Comparison of ENCODE assay signal across 8 cellular contexts in the genomic region with DNA sequence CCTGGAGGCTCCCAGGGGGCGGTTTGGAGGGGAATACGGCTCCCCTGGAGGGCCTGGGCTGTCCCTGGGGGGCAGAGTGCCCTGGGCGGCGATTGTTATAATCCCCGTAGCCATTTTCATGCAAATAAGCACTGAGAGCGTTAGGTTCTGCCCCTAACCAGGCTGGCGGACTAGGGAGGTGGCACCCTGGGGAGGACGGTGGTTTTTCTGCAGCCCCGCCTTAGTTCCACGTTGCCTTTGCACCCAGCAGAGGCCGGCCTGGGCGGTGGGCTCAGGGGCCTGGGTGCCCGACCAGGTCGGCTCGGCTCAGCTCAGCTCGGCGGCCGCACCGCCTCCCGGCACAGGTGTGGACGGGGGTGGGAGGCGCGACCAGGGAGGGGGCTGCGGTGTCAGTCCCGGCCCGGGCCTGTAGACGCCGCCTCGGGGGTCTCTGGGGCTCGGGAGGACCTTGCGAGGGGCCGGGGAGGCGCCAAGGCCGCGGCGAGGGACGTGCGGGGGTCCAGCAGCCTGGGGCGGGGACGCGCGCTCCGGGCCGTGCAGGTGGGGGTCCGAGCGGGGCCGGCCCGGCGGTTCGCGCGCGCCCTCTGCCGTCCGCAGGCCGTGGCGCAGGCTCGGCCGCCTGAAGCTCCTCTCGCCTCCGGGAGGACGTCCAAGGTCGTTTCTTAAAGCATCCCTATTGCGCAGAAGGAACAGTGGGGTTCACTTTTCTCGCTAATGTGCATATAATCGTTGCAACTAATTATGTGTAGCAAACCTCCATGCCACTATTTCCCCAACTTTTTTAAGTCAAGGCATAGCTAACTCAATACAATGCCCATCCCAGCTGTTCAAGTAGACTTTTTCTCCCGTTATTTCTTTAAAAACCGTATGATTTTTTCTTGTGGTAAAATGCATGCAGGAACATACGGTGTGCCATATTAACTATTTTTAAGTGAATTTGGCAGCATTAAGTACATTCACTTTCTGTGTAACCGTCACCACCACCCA. TPM values are rescaled to one million over a fixed set of nuclear protein-coding genes. Genes with fewer than 3 reads are reported as not detected.
DNase-seq lines count a peak whose midpoint lies in the region; ATAC-seq, FAIRE-seq and TF ChIP-seq lines count a peak whose summit lies in the region.

No MANE protein-coding gene starts in this region.

- H3K18ac ChIP-seq in mesendoderm (ENCODE audit: low read length), result no peak overlapping the region

- POLR2A ChIA-PET in K562 (lab: Yijun Ruan, JAX), result interaction anchor here (0.6 to 1.0 kb wide), 6 partner anchors 8 to 126 kb away, joined by 3 to 5 read pairs (median 4); no protein-coding TSS in a partner anchor

- CTCF ChIA-PET in K562 (lab: Yijun Ruan, JAX; ENCODE audit: low intra/inter-chr PET ratio), result interaction anchor here (0.6 to 2.3 kb wide), 8 partner anchors 20 to 372 kb away, joined by 3 to 19 read pairs (median 4); no protein-coding TSS in a partner anchor

- in situ Hi-C loops in K562 (cut with MboI), result no loop called here

- H2AFZ ChIP-seq in K562 (ENCODE audit: low read depth, low read length), result no peak overlapping the region

- H3K4me2 ChIP-seq in K562 (ENCODE audit: insufficient read depth, low read length) (no peak overlapping the region), mesendoderm (ENCODE audit: low read length) (no peak overlapping the region)

- H3K79me2 ChIP-seq in K562 (ENCODE audit: control insufficient read depth, insufficient read depth, low read length) (no peaks in the 10 kb centered on the region), mesendoderm (ENCODE audit: control insufficient read depth, insufficient read depth, low read length) (no peaks in the 10 kb centered on the region)

- no peak for TF ChIP-seq POLR2A in K562 (conservative IDR thresholded peaks at IDR 0.05)
- peak in 1 of 2 donors; percentile 43 for TF ChIP-seq POLR2A in sigmoid colon (IDR thresholded peaks at IDR 0.05)

- H3K4me1 ChIP-seq in K562 (replicated peaks in 1 of 2; ENCODE audit: control insufficient read depth in 2 of 2, insufficient read depth in 2 of 2, low read length in 2 of 2), result peaks cover 0 to 38% of the 10 kb centered on the region in 2 experiments; a peak in 3 of 5 replicates
- peaks cover 13% of the 10 kb centered on the region for H3K4me1 ChIP-seq in iPS DF 6.9 (ENCODE audit: control insufficient read depth, insufficient read depth, low read length)
- peaks cover 0 to 46% (median 44%) of the 10 kb centered on the region in 4 donors for H3K4me1 ChIP-seq in sigmoid colon
- H3K4me1 ChIP-seq in mesendoderm (ENCODE audit: control insufficient read depth, low read depth, low read length), result no peaks in the 10 kb centered on the region

- peak; percentile 83 for ATAC-seq in K562
- no peak for ATAC-seq in HG03196 (IDR thresholded peaks at IDR 0.05; ENCODE audit: unreplicated experiment)

- H3K27ac ChIP-seq in K562 (ENCODE audit: extremely low read depth, low read depth, low read length) (no peak overlapping the region), iPS DF 6.9 (ENCODE audit: low read length) (no peak overlapping the region), sigmoid colon (peak overlapping the region; percentile 77 to 87 (median 78)), mesendoderm (ENCODE audit: low read depth, low read length) (no peak overlapping the region)

- no peak overlapping the region for H2BK120ac ChIP-seq in mesendoderm (ENCODE audit: low read depth, low read length)

- TF ChIP-seq CTCF in GM06990 (IDR thresholded peaks at IDR 0.05; ENCODE audit: insufficient read depth, low read length, poor library complexity, severe bottlenecking) (peak; percentile 56), K562 (IDR thresholded peaks at IDR 0.05 in 2 of 3, conservative IDR thresholded peaks at IDR 0.05 in 1 of 3; ENCODE audit: insufficient read depth in 2 of 3, low read depth in 1 of 3, low read length in 3 of 3) (peak; percentile 66 to 87 (median 73)), sigmoid colon (IDR thresholded peaks at IDR 0.05) (peak in 2 of 4 experiments; percentile 20 to 85)

- no peaks in the 10 kb centered on the region for H3K36me3 ChIP-seq in GM06990 (ENCODE audit: control insufficient read depth, insufficient read depth, low read length)
- H3K36me3 ChIP-seq in K562 (ENCODE audit: control insufficient read depth, insufficient read depth, low read length), result no peaks in the 10 kb centered on the region
- H3K36me3 ChIP-seq in iPS DF 6.9 (ENCODE audit: control insufficient read depth, insufficient read depth, low read length), result no peaks in the 10 kb centered on the region
- H3K36me3 ChIP-seq in sigmoid colon, result no peaks in the 10 kb centered on the region
- no peaks in the 10 kb centered on the region for H3K36me3 ChIP-seq in mesendoderm (ENCODE audit: control insufficient read depth, insufficient read depth, low read length)

- WGBS in K562 (ENCODE audit: insufficient coverage, low coverage, missing lambda C conversion rate), result 3% methylated on average over 59 of the region's 70 CpGs
- WGBS in iPS DF 6.9 (ENCODE audit: insufficient coverage, insufficient read length), result no CpG with 5 or more reads among the region's 70 CpGs
- 1 to 3% methylated on average over 70 of the region's 70 CpGs for WGBS in sigmoid colon, 2 donors
- no CpG with 5 or more reads among the region's 70 CpGs for WGBS in mesendoderm (ENCODE audit: extremely low coverage, insufficient coverage, low lambda C conversion rate)

- TF ChIP-seq RAD21 in K562 (CRISPR knock-in tag; conservative IDR thresholded peaks at IDR 0.05 in 1 of 2, IDR thresholded peaks at IDR 0.05 in 1 of 2), result peak; percentile 35 to 88

- no peak overlapping the region for H4K5ac ChIP-seq in mesendoderm (ENCODE audit: low read length)

- intact Hi-C loops in K562 (cut with micrococcal nuclease), result loop anchor here (2.0 to 10.0 kb wide), 5 partner anchors 28 to 460 kb away; no protein-coding TSS in a partner anchor
- intact Hi-C loops in sigmoid colon (cut with DNase I), result loop anchor here (1.0 to 5.0 kb wide), 3 partner anchors 28 to 372 kb away; no protein-coding TSS in a partner anchor

- H2BK15ac ChIP-seq in mesendoderm (replicated peaks; ENCODE audit: low read depth), result no peak overlapping the region

- DNase-seq in GM06990 (ENCODE audit: extremely low read depth, insufficient read length) (peak; percentile 45), HuH-7 (ENCODE audit: low spot score) (peak; percentile 73), T-helper 2 cell (peak; percentile 41 to 58 (median 44)), K562 (ENCODE audit: extremely low read depth in 1 of 4, low spot score in 3 of 4) (peak; percentile 65 to 86 (median 80)), iPS DF 6.9 (ENCODE audit: low read depth, low spot score) (no peak), sigmoid colon (peak; percentile 85), mesendoderm (no peak)

- no TSS peak for BruUV-seq in K562 (replicated peaks; lab: Mats Ljungman, UMichigan)

- no peak overlapping the region for H3K4ac ChIP-seq in mesendoderm (ENCODE audit: low read depth, low read length)

- H3K4me3 ChIP-seq in GM06990 (replicated peaks; ENCODE audit: low read depth, low read length) (no peak overlapping the region; the same call in 1 of the 2 replicates), K562 (no peak overlapping the region), iPS DF 6.9 (ENCODE audit: low read length) (peak overlapping the region; percentile 30; the same call in 1 of the 2 replicates), sigmoid colon (peak overlapping the region in 3 of 4 donors; percentile 41 to 46 (median 42)), mesendoderm (ENCODE audit: low read length) (no peak overlapping the region)

- H4K8ac ChIP-seq in mesendoderm (ENCODE audit: low read depth, low read length), result no peak overlapping the region

- H3K9me3 ChIP-seq in K562 (replicated peaks; ENCODE audit: control insufficient read depth, insufficient read depth, low read depth, low read length), result peaks cover 7% of the 10 kb centered on the region; the same call in 1 of the 2 replicates
- H3K9me3 ChIP-seq in iPS DF 6.9 (ENCODE audit: control insufficient read depth, insufficient read depth, low read length), result no peaks in the 10 kb centered on the region
- no peaks in the 10 kb centered on the region for H3K9me3 ChIP-seq in sigmoid colon

- H3K79me1 ChIP-seq in mesendoderm (ENCODE audit: low read length), result no peaks in the 10 kb centered on the region

- H3K27me3 ChIP-seq in GM06990 (replicated peaks; ENCODE audit: control insufficient read depth, insufficient read depth, low read length), result peaks cover 4% of the 10 kb centered on the region; the same call in 1 of the 2 replicates
- peaks cover 0 to 24% of the 10 kb centered on the region in 2 experiments; a peak in 3 of 5 replicates for H3K27me3 ChIP-seq in K562 (ENCODE audit: control insufficient read depth in 2 of 2, insufficient read depth in 2 of 2, low read length in 2 of 2)
- H3K27me3 ChIP-seq in iPS DF 6.9 (ENCODE audit: control insufficient read depth, insufficient read depth, low read length), result peaks cover 17% of the 10 kb centered on the region
- H3K27me3 ChIP-seq in sigmoid colon, result no peaks in the 10 kb centered on the region
- peaks cover 16% of the 10 kb centered on the region for H3K27me3 ChIP-seq in mesendoderm (ENCODE audit: insufficient read depth, low read length, poor library complexity)

- no peak overlapping the region for H2AK5ac ChIP-seq in mesendoderm (ENCODE audit: low read length)

- H4K20me1 ChIP-seq in K562 (replicated peaks; ENCODE audit: control insufficient read depth, insufficient read depth, low read length), result peaks cover 9% of the 10 kb centered on the region; the same call in 1 of the 2 replicates

- H3K23ac ChIP-seq in mesendoderm (ENCODE audit: low read length), result no peak overlapping the region

- TF ChIP-seq EP300 in K562 (IDR thresholded peaks at IDR 0.05; ENCODE audit: low read length), result no peak
- TF ChIP-seq EP300 in sigmoid colon (IDR thresholded peaks at IDR 0.05), result no peak

- H3K56ac ChIP-seq in mesendoderm (ENCODE audit: low read length), result no peak overlapping the region

- peak overlapping the region in 1 of 2 experiments; percentile 78; a peak in 2 of 4 replicates for H3K9ac ChIP-seq in K562 (ENCODE audit: insufficient read depth in 1 of 2, low read depth in 2 of 2, low read length in 2 of 2)
- H3K9ac ChIP-seq in mesendoderm (ENCODE audit: low read length), result no peak overlapping the region

- peak; percentile 58 for FAIRE-seq in K562 (lab: Jason Lieb, UNC)

- no peak overlapping the region for H2BK5ac ChIP-seq in mesendoderm (ENCODE audit: low read length)

- no peaks in the 10 kb centered on the region for H3K9me1 ChIP-seq in K562 (ENCODE audit: control insufficient read depth, insufficient read depth, low read length)

RNA-seq across cellular contexts. Expression of a gene that starts 2.5 kb away (rescaled TPM):
- 2.6 and 6.2 TPM in 2 replicates for total RNA-seq in K562 (2011; cell fraction: chromatin; rRNA removed; ENCODE audit: low replicate concordance)
- total RNA-seq in K562 (2011; cell fraction: nucleolus; rRNA removed), result 1.4 and 3.5 TPM in 2 replicates
- total RNA-seq in K562 (2011; cell fraction: nucleoplasm; rRNA removed), result 2.0 and 5.0 TPM in 2 replicates
- total RNA-seq in K562 (2014; rRNA removed) (0.18 and 0.29 TPM in 2 replicates), K562 (2014; rRNA removed; fragmentation: Illumina TruSeq; extraction: Trizol) (0.22 and 0.33 TPM in 2 replicates), K562 (2015; rRNA removed; fragmentation: Illumina TruSeq; extraction: Trizol) (0.14 TPM in 1 of 2 replicates, not detected in the other), K562 (2021) (0.83 and 2.0 TPM in 2 replicates), sigmoid colon (1 to 10 TPM in 3 of 4 donors, under 1 TPM in 1; 0.66 to 4.4 (median 2.1) TPM)
- polyA plus RNA-seq in K562 (2011; rRNA removed) (2.0 and 4.4 TPM in 2 replicates), K562 (2014; fragmentation: Illumina TruSeq; extraction: Trizol) (0.86 and 1.7 TPM in 2 replicates), K562 (2014; fragmentation: Nextera tagmentation; extraction: Ambion mirVana) (not detected), K562 (2014; rRNA removed) (0.50 and 1.0 TPM in 2 replicates), sigmoid colon (10 to 100 TPM in 1 of 3 donors, 1 to 10 TPM in 2; 6.6 to 12.7 (median 7.0) TPM)
- 1.8 and 2.8 TPM in 2 replicates for polyA plus RNA-seq in K562 (2011; cell fraction: cytosol; rRNA removed)
- polyA plus RNA-seq in K562 (2011; cell fraction: nucleus; rRNA removed), result 3.9 and 5.9 TPM in 2 replicates
- polyA plus RNA-seq in K562 (2012), result 1.7 and 1.8 TPM in 2 replicates
- polyA minus RNA-seq in K562 (2011; rRNA and poly(A)+ RNA removed), result 0.81 and 1.4 TPM in 2 replicates
- polyA minus RNA-seq in K562 (2011; cell fraction: cytosol; rRNA and poly(A)+ RNA removed), result 2.7 and 4.1 TPM in 2 replicates
- polyA minus RNA-seq in K562 (2011; cell fraction: nucleus; rRNA and poly(A)+ RNA removed), result 0.78 and 1.1 TPM in 2 replicates
- 12.2 TPM for polyA plus RNA-seq in mesendoderm (2013, experiment 1 of 2)
- 11.3 TPM for polyA plus RNA-seq in mesendoderm (2013, experiment 2 of 2)

RNA-seq across cellular contexts. Expression of a gene that starts 10.5 kb away (rescaled TPM):
- total RNA-seq in K562 (2011; cell fraction: chromatin; rRNA removed; ENCODE audit: low replicate concordance), result not detected in 2 replicates
- total RNA-seq in K562 (2011; cell fraction: nucleolus; rRNA removed), result not detected in 2 replicates
- total RNA-seq in K562 (2011; cell fraction: nucleoplasm; rRNA removed), result not detected in 2 replicates
- not detected in 2 replicates for total RNA-seq in K562 (2014; rRNA removed)
- total RNA-seq in K562 (2014; rRNA removed; fragmentation: Illumina TruSeq; extraction: Trizol), result not detected in 2 replicates
- not detected in 2 replicates for total RNA-seq in K562 (2015; rRNA removed; fragmentation: Illumina TruSeq; extraction: Trizol)
- total RNA-seq in K562 (2021), result not detected in 2 replicates
- not detected in 2 replicates for polyA plus RNA-seq in K562 (2011; rRNA removed)
- not detected in 2 replicates for polyA plus RNA-seq in K562 (2011; cell fraction: cytosol; rRNA removed)
- polyA plus RNA-seq in K562 (2011; cell fraction: nucleus; rRNA removed), result not detected in 2 replicates
- polyA plus RNA-seq in K562 (2012), result not detected in 2 replicates
- not detected in 2 replicates for polyA plus RNA-seq in K562 (2014; fragmentation: Illumina TruSeq; extraction: Trizol)
- polyA plus RNA-seq in K562 (2014; fragmentation: Nextera tagmentation; extraction: Ambion mirVana), result not detected
- polyA plus RNA-seq in K562 (2014; rRNA removed), result not detected in 2 replicates
- polyA minus RNA-seq in K562 (2011; rRNA and poly(A)+ RNA removed), result not detected in 2 replicates
- not detected in 2 replicates for polyA minus RNA-seq in K562 (2011; cell fraction: cytosol; rRNA and poly(A)+ RNA removed)
- polyA minus RNA-seq in K562 (2011; cell fraction: nucleus; rRNA and poly(A)+ RNA removed), result not detected in 2 replicates
- not detected for total RNA-seq in sigmoid colon
- polyA plus RNA-seq in sigmoid colon, result not detected
- not detected for polyA plus RNA-seq in mesendoderm (2013, experiment 1 of 2)
- not detected for polyA plus RNA-seq in mesendoderm (2013, experiment 2 of 2)

RNA-seq across cellular contexts. Expression of a gene that starts 23.5 kb away (rescaled TPM):
- total RNA-seq in K562 (2011; cell fraction: chromatin; rRNA removed; ENCODE audit: low replicate concordance), result not detected in 2 replicates
- total RNA-seq in K562 (2011; cell fraction: nucleolus; rRNA removed), result not detected in 2 replicates
- total RNA-seq in K562 (2011; cell fraction: nucleoplasm; rRNA removed), result not detected in 2 replicates
- total RNA-seq in K562 (2014; rRNA removed) (not detected in 2 replicates), K562 (2014; rRNA removed; fragmentation: Illumina TruSeq; extraction: Trizol) (not detected in 2 replicates), K562 (2015; rRNA removed; fragmentation: Illumina TruSeq; extraction: Trizol) (not detected in 2 replicates), K562 (2021) (not detected in 2 replicates), sigmoid colon (not detected)
- polyA plus RNA-seq in K562 (2011; rRNA removed) (not detected in 2 replicates), K562 (2014; fragmentation: Illumina TruSeq; extraction: Trizol) (not detected in 2 replicates), K562 (2014; fragmentation: Nextera tagmentation; extraction: Ambion mirVana) (not detected), K562 (2014; rRNA removed) (not detected in 2 replicates), sigmoid colon (under 1 TPM in 1 of 3 donors, not detected in 2; 0.29 TPM)
- polyA plus RNA-seq in K562 (2011; cell fraction: cytosol; rRNA removed), result not detected in 2 replicates
- not detected in 2 replicates for polyA plus RNA-seq in K562 (2011; cell fraction: nucleus; rRNA removed)
- not detected in 2 replicates for polyA plus RNA-seq in K562 (2012)
- polyA minus RNA-seq in K562 (2011; rRNA and poly(A)+ RNA removed), result not detected in 2 replicates
- not detected in 2 replicates for polyA minus RNA-seq in K562 (2011; cell fraction: cytosol; rRNA and poly(A)+ RNA removed)
- not detected in 2 replicates for polyA minus RNA-seq in K562 (2011; cell fraction: nucleus; rRNA and poly(A)+ RNA removed)
- not detected for polyA plus RNA-seq in mesendoderm (2013, experiment 1 of 2)
- not detected for polyA plus RNA-seq in mesendoderm (2013, experiment 2 of 2)

RNA-seq across cellular contexts. Expression of a gene that starts 33.7 kb away (rescaled TPM):
- total RNA-seq in K562 (2011; cell fraction: chromatin; rRNA removed; ENCODE audit: low replicate concordance), result not detected in 2 replicates
- not detected in 2 replicates for total RNA-seq in K562 (2011; cell fraction: nucleolus; rRNA removed)
- not detected in 2 replicates for total RNA-seq in K562 (2011; cell fraction: nucleoplasm; rRNA removed)
- not detected in 2 replicates for total RNA-seq in K562 (2014; rRNA removed)
- total RNA-seq in K562 (2014; rRNA removed; fragmentation: Illumina TruSeq; extraction: Trizol), result not detected in 2 replicates
- total RNA-seq in K562 (2015; rRNA removed; fragmentation: Illumina TruSeq; extraction: Trizol), result not detected in 2 replicates
- not detected in 2 replicates for total RNA-seq in K562 (2021)
- not detected in 2 replicates for polyA plus RNA-seq in K562 (2011; rRNA removed)
- polyA plus RNA-seq in K562 (2011; cell fraction: cytosol; rRNA removed), result not detected in 2 replicates
- polyA plus RNA-seq in K562 (2011; cell fraction: nucleus; rRNA removed), result not detected in 2 replicates
- polyA plus RNA-seq in K562 (2012), result not detected in 2 replicates
- not detected in 2 replicates for polyA plus RNA-seq in K562 (2014; fragmentation: Illumina TruSeq; extraction: Trizol)
- polyA plus RNA-seq in K562 (2014; fragmentation: Nextera tagmentation; extraction: Ambion mirVana), result not detected
- not detected in 2 replicates for polyA plus RNA-seq in K562 (2014; rRNA removed)
- not detected in 2 replicates for polyA minus RNA-seq in K562 (2011; rRNA and poly(A)+ RNA removed)
- polyA minus RNA-seq in K562 (2011; cell fraction: cytosol; rRNA and poly(A)+ RNA removed), result not detected in 2 replicates
- not detected in 2 replicates for polyA minus RNA-seq in K562 (2011; cell fraction: nucleus; rRNA and poly(A)+ RNA removed)
- not detected for total RNA-seq in sigmoid colon
- polyA plus RNA-seq in sigmoid colon, result not detected
- not detected for polyA plus RNA-seq in mesendoderm (2013, experiment 1 of 2)
- polyA plus RNA-seq in mesendoderm (2013, experiment 2 of 2), result not detected

RNA-seq across cellular contexts. Expression of a gene that starts 47.4 kb away (rescaled TPM):
- total RNA-seq in K562 (2011; cell fraction: chromatin; rRNA removed; ENCODE audit: low replicate concordance), result not detected in 2 replicates
- total RNA-seq in K562 (2011; cell fraction: nucleolus; rRNA removed), result not detected in 2 replicates
- total RNA-seq in K562 (2011; cell fraction: nucleoplasm; rRNA removed), result not detected in 2 replicates
- not detected in 2 replicates for total RNA-seq in K562 (2014; rRNA removed)
- not detected in 2 replicates for total RNA-seq in K562 (2014; rRNA removed; fragmentation: Illumina TruSeq; extraction: Trizol)
- total RNA-seq in K562 (2015; rRNA removed; fragmentation: Illumina TruSeq; extraction: Trizol), result not detected in 2 replicates
- not detected in 2 replicates for total RNA-seq in K562 (2021)
- polyA plus RNA-seq in K562 (2011; rRNA removed), result not detected in 2 replicates
- not detected in 2 replicates for polyA plus RNA-seq in K562 (2011; cell fraction: cytosol; rRNA removed)
- not detected in 2 replicates for polyA plus RNA-seq in K562 (2011; cell fraction: nucleus; rRNA removed)
- not detected in 2 replicates for polyA plus RNA-seq in K562 (2012)
- not detected in 2 replicates for polyA plus RNA-seq in K562 (2014; fragmentation: Illumina TruSeq; extraction: Trizol)
- not detected for polyA plus RNA-seq in K562 (2014; fragmentation: Nextera tagmentation; extraction: Ambion mirVana)
- polyA plus RNA-seq in K562 (2014; rRNA removed), result not detected in 2 replicates
- not detected in 2 replicates for polyA minus RNA-seq in K562 (2011; rRNA and poly(A)+ RNA removed)
- polyA minus RNA-seq in K562 (2011; cell fraction: cytosol; rRNA and poly(A)+ RNA removed), result not detected in 2 replicates
- not detected in 2 replicates for polyA minus RNA-seq in K562 (2011; cell fraction: nucleus; rRNA and poly(A)+ RNA removed)
- not detected for total RNA-seq in sigmoid colon
- polyA plus RNA-seq in sigmoid colon, result not detected
- polyA plus RNA-seq in mesendoderm (2013, experiment 1 of 2), result not detected
- not detected for polyA plus RNA-seq in mesendoderm (2013, experiment 2 of 2)

Comparison
In these comparisons a context has a peak if more than half of its experiments do, and no peak if none do; other contexts are left out.
1. DNase-seq: peak in GM06990 (single experiment), HuH-7 (single experiment), T-helper 2 cell (5 of 5), K562 (4 of 4) and sigmoid colon (single experiment); none in iPS DF 6.9 (single experiment) and mesendoderm (single experiment).
2. H3K4me3 ChIP-seq: peak in iPS DF 6.9 (single experiment) and sigmoid colon (3 of 4); none in GM06990 (single experiment), K562 (single experiment) and mesendoderm (single experiment).
3. H3K27ac ChIP-seq: peak in sigmoid colon (4 of 4); none in K562 (single experiment), iPS DF 6.9 (single experiment) and mesendoderm (single experiment).